ENCODE assay signal across 8 cellular contexts in the genomic region with DNA sequence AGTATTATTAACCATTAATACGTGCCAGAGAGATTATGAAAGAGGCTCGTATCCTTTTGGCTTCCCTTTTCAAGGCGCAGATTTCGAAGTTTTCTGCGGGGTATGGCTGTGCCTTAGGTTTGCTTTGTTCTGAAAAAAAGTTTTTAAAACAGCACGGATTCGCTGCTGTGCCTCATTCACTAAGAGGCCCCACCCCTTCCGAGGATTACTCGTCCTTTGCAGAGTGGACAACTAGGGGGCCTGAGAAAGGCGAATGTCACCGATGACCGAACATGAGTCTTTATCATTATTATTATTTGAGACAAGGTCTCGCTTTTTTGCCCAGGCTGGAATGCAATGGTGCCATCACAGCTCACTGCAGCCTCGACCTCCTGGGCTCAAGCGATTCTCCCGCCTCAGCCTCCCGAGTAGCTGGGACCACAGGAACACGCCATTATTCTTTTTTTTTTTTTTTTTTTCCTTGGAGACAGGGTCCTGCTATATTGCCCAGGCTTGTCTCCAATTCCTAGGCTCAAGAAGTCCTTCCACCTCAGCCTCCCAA. TPM values are rescaled to one million over a fixed set of nuclear protein-coding genes. Genes with fewer than 3 reads are reported as not detected.
DNase-seq lines count a peak whose midpoint lies in the region; ATAC-seq and TF ChIP-seq lines count a peak whose summit lies in the region.

No MANE protein-coding gene starts in this region.

- TF ChIP-seq RAD21 in HCT116 (IDR thresholded peaks at IDR 0.05; ENCODE audit: low read depth): no peak

- H3K4me3 Mint-ChIP-seq in activated T-cell treated with anti-CD3 and anti-CD28 coated beads, Interleukin-2, amount 50 U/mL, for 24 hours: peak overlapping the region; percentile 99

- H3K36me3 Mint-ChIP-seq in activated T-cell treated with anti-CD3 and anti-CD28 coated beads, Interleukin-2, amount 50 U/mL, for 24 hours (ENCODE audit: low read depth): peaks cover 37% of the 10 kb centered on the region

- no peaks in the 10 kb centered on the region for H3K9me3 Mint-ChIP-seq in activated T-cell treated with anti-CD3 and anti-CD28 coated beads, Interleukin-2, amount 50 U/mL, for 24 hours

- RAD21 ChIA-PET in HCT116 (lab: Charles Lee; ENCODE audit: low non-redundant PET in 1 of 2, low total read pairs in 2 of 2, uncharacterized antibody in 2 of 2, unreplicated experiment in 2 of 2): interaction anchor here in 1 of 2 experiments (1.0 kb wide), 1 partner anchor 245 kb away, joined by 3 read pairs; no protein-coding TSS in a partner anchor

- H3K4me3 ChIP-seq in HCT116 (replicated peaks in 1 of 2; ENCODE audit: low read depth in 1 of 2, low read length in 2 of 2): peak overlapping the region; percentile 82 to 89

- CTCF ChIA-PET in HCT116 (lab: Charles Lee): interaction anchor here (0.7 kb wide), 1 partner anchor 47 kb away, joined by 3 read pairs; no protein-coding TSS in a partner anchor

- ATAC-seq in HCT116: peak; percentile 64
- peak; percentile 59 for ATAC-seq in left ventricle myocardium superior
- ATAC-seq in HG03280 (IDR thresholded peaks at IDR 0.05; ENCODE audit: unreplicated experiment): no peak

- DNase-seq in activated T-cell treated with anti-CD3 and anti-CD28 coated beads, Interleukin-2, amount 50 U/mL, for 24 hours: no peak
- DNase-seq in activated T-cell treated with anti-CD3 and anti-CD28 coated beads for 4 hours: no peak
- DNase-seq in HCT116 (ENCODE audit: low read depth, low spot score): peak; percentile 32
- peak; percentile 65 for DNase-seq in NCI-H69 (lab: John Stamatoyannopoulos, UW)
- DNase-seq in left ventricle myocardium superior: no peak
- DNase-seq in posterior cingulate gyrus: peak in 6 of 10 donors; percentile 23 to 84 (median 28)

- H3K36me3 ChIP-seq in HCT116 (ENCODE audit: control insufficient read depth in 1 of 2, insufficient read depth in 2 of 2, low read length in 2 of 2): peaks cover 7 to 13% of the 10 kb centered on the region in 2 experiments; a peak in 2 of 4 replicates

- H3K9me3 ChIP-seq in HCT116 (ENCODE audit: control insufficient read depth in 1 of 2, insufficient read depth in 1 of 2, low read depth in 1 of 2, low read length in 2 of 2): no peaks in the 10 kb centered on the region

- peak overlapping the region; percentile 46 for H2AFZ ChIP-seq in HCT116 (ENCODE audit: low read depth, low read length, poor library complexity, severe bottlenecking)

- no peaks in the 10 kb centered on the region for H3K27me3 Mint-ChIP-seq in activated T-cell treated with anti-CD3 and anti-CD28 coated beads, Interleukin-2, amount 50 U/mL, for 24 hours

- H3K4me1 ChIP-seq in HCT116 (ENCODE audit: control insufficient read depth in 1 of 2, insufficient read depth in 2 of 2, low read length in 2 of 2): peaks cover 9 to 13% of the 10 kb centered on the region in 2 experiments; a peak in 3 of 4 replicates

- H3K9ac ChIP-seq in HCT116 (ENCODE audit: low read length): peak overlapping the region; percentile 69

- peaks cover 23% of the 10 kb centered on the region for H3K4me1 Mint-ChIP-seq in activated T-cell treated with anti-CD3 and anti-CD28 coated beads, Interleukin-2, amount 50 U/mL, for 24 hours (ENCODE audit: low read depth)

- no peaks in the 10 kb centered on the region for H3K9me2 ChIP-seq in HCT116 (ENCODE audit: insufficient read depth)

- H3K27ac ChIP-seq in HCT116 (ENCODE audit: low read depth, low read length) (peak overlapping the region; percentile 92), angular gyrus (ENCODE audit: low read depth, low read length) (peak overlapping the region; percentile 88)

- TF ChIP-seq CTCF in HCT116 (IDR thresholded peaks at IDR 0.05 in 2 of 3, conservative IDR thresholded peaks at IDR 0.05 in 1 of 3; ENCODE audit: borderline replicate concordance in 1 of 3, insufficient read depth in 1 of 3, low read depth in 2 of 3, low read length in 2 of 3): 0 out of 6 replicates have a peak, but pooled peaks of 2 of the 3 experiments have one; percentile 8 to 12

- POLR2A ChIA-PET in HCT116 (lab: Charles Lee): interaction anchor here (1.0 to 1.4 kb wide), 4 partner anchors 10 to 442 kb away, joined by 3 to 4 read pairs (median 4); a partner anchor contains a TSS

- H3K4me2 ChIP-seq in HCT116 (ENCODE audit: low read length): peak overlapping the region; percentile 84

- no peak for TF ChIP-seq POLR2A in HCT116 (IDR thresholded peaks at IDR 0.05; ENCODE audit: borderline replicate concordance, extremely low read depth, insufficient read depth, insufficient read length)

- H3K27me3 ChIP-seq in HCT116 (ENCODE audit: insufficient read depth, low read length): no peaks in the 10 kb centered on the region

- H3K27ac Mint-ChIP-seq in activated T-cell treated with anti-CD3 and anti-CD28 coated beads, Interleukin-2, amount 50 U/mL, for 24 hours: peak overlapping the region; percentile 92

- no peaks in the 10 kb centered on the region for H4K20me1 ChIP-seq in HCT116 (ENCODE audit: insufficient read depth)

- H3K79me2 ChIP-seq in HCT116 (ENCODE audit: insufficient read depth, low read length): peaks cover 18% of the 10 kb centered on the region

- BruUV-seq in HCT116 (replicated peaks; lab: Mats Ljungman, UMichigan): TSS peak; percentile 79

- intact Hi-C loops in HCT116 (cut with micrococcal nuclease) (loop anchor here (10.0 kb wide), 1 partner anchor 117 kb away; a partner anchor contains a TSS), left ventricle myocardium superior (cut with micrococcal nuclease) (no loop called here), posterior cingulate gyrus (cut with DNase I) (loop anchor here (2.0 to 5.0 kb wide), 3 partner anchors 31 to 119 kb away; a partner anchor contains a TSS)

TF ChIP-seq in HCT116, 20 proteins besides CTCF, POLR2A, EP300 and RAD21:
- no peak for TF ChIP-seq SIN3A (IDR thresholded peaks at IDR 0.05; ENCODE audit: low read depth)
- TF ChIP-seq EZH2 (IDR thresholded peaks at IDR 0.05): no peak
- TF ChIP-seq, protein P1, sequence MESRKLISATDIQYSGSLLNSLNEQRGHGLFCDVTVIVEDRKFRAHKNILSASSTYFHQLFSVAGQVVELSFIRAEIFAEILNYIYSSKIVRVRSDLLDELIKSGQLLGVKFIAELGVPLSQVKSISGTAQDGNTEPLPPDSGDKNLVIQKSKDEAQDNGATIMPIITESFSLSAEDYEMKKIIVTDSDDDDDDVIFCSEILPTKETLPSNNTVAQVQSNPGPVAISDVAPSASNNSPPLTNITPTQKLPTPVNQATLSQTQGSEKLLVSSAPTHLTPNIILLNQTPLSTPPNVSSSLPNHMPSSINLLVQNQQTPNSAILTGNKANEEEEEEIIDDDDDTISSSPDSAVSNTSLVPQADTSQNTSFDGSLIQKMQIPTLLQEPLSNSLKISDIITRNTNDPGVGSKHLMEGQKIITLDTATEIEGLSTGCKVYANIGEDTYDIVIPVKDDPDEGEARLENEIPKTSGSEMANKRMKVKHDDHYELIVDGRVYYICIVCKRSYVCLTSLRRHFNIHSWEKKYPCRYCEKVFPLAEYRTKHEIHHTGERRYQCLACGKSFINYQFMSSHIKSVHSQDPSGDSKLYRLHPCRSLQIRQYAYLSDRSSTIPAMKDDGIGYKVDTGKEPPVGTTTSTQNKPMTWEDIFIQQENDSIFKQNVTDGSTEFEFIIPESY (IDR thresholded peaks at IDR 0.05; ENCODE audit: extremely low read depth, insufficient replicate concordance, low read length): no peak
- no peak for TF ChIP-seq SP1 (IDR thresholded peaks at IDR 0.05; ENCODE audit: low read depth)
- TF ChIP-seq YY1 (IDR thresholded peaks at IDR 0.05; ENCODE audit: extremely low read depth, insufficient replicate concordance, low read depth, low read length): no peak
- peak; percentile 24; the same call in 1 of the 2 replicates for TF ChIP-seq ZFX (IDR thresholded peaks at IDR 0.05)
TF ChIP-seq in HCT116: peak in this region for 1.

RNA-seq across cellular contexts. Expression of a gene that starts 0.7 kb away (rescaled TPM):
- total RNA-seq in HCT116 (2021; ENCODE audit: unreplicated experiment) (139 TPM), left ventricle myocardium superior (157 TPM)
- 58.0 and 76.4 TPM in 2 replicates for polyA plus RNA-seq in HCT116 (2012)

RNA-seq across cellular contexts. Expression of a gene that starts 31.4 kb away (rescaled TPM):
- total RNA-seq in HCT116 (2021; ENCODE audit: unreplicated experiment) (19.4 TPM), left ventricle myocardium superior (9.1 TPM)
- 4.1 and 6.9 TPM in 2 replicates for polyA plus RNA-seq in HCT116 (2012)

RNA-seq across cellular contexts. Expression of a gene that starts 36.3 kb away (rescaled TPM):
- total RNA-seq in HCT116 (2021; ENCODE audit: unreplicated experiment) (7.6 TPM), left ventricle myocardium superior (26.0 TPM)
- 2.8 and 4.4 TPM in 2 replicates for polyA plus RNA-seq in HCT116 (2012)

Comparison
In these comparisons a context has a peak if more than half of its experiments do, and no peak if none do; other contexts are left out.
1. DNase-seq: peak in HCT116 (single experiment), NCI-H69 (single experiment) and posterior cingulate gyrus (6 of 10); none in activated T-cell treated with anti-CD3 and anti-CD28 coated beads, Interleukin-2, amount 50 U/mL, for 24 hours (single experiment), activated T-cell treated with anti-CD3 and anti-CD28 coated beads for 4 hours (single experiment) and left ventricle myocardium superior (single experiment).